ENCODE assay signal across 18 cellular contexts in genomic region chr1:201758508-201759050, GRCh38.
A peak's percentile ranks its signal among the peaks of the same experiment; 100 is the strongest.
DNase-seq lines count a peak whose midpoint lies in the region; ATAC-seq and TF ChIP-seq lines count a peak whose summit lies in the region.
"Had no signal": no experiment of that assay in that cellular context is flagged by ENCODE, and none has a peak within 500 bp of the region (broad histone marks: within the 10 kb centered on the region; RNA-seq: fewer than 3 reads in every experiment).

No MANE protein-coding gene starts in this region.

- DNase-seq in NCI-H2196 (lab: John Stamatoyannopoulos, UW; ENCODE audit: unreplicated experiment) (peak; percentile 12), NCI-H2196 treated with DMSO at 0.1 percent for 48 hours (lab: John Stamatoyannopoulos, UW; ENCODE audit: unreplicated experiment) (no peak), NCI-H187 treated with DMSO at 0.1 percent for 48 hours (lab: John Stamatoyannopoulos, UW) (peak; percentile 68), RPMI8226 (peak; percentile 72), PC-9 (no peak)
- no peak for DNase-seq in stimulated activated naive B cell treated with anti-CD40 and anti-IgM and Interleukin-4, amounts not matched to agents 10 μg/mL and 1 μg/mL and 100 μg/mL, for 72 hours
- DNase-seq in CD8-positive, alpha-beta T cell, result no peak
- DNase-seq: activated CD4-positive, alpha-beta T cell treated with anti-CD3 and anti-CD28 coated beads for 48 hours; activated naive CD4-positive, alpha-beta T cell treated with anti-CD3 and anti-CD28 coated beads, Interleukin-2, amount 50 U/mL, for 16 hours; CD8-positive, alpha-beta memory T cell; effector CD4-positive, alpha-beta T cell; right cardiac atrium; SIG-M5; T-helper 9 cell; tibial artery had no signal

- no peak overlapping the region for H3K4me3 ChIP-seq in PC-9
- H3K4me3 ChIP-seq in CD8-positive, alpha-beta T cell (ENCODE audit: low read depth, low read length), result no peak overlapping the region
- H3K4me3 ChIP-seq: GM23338, tibial artery had no signal

- no peak overlapping the region for H3K4me2 ChIP-seq in PC-9
- H3K4me2 ChIP-seq: GM23338 had no signal

- no peak overlapping the region for H3K27ac Mint-ChIP-seq in stimulated activated naive B cell treated with anti-CD40 and anti-IgM and Interleukin-4, amounts not matched to agents 10 μg/mL and 1 μg/mL and 100 μg/mL, for 72 hours
- H3K27ac Mint-ChIP-seq in CD8-positive, alpha-beta T cell, result no peak overlapping the region
- H3K27ac Mint-ChIP-seq: CD8-positive, alpha-beta memory T cell; GM23338 had no signal

- H3K4me1 ChIP-seq in PC-9 (replicated peaks; ENCODE audit: insufficient read depth), result peaks cover 16% of the 10 kb centered on the region
- H3K4me1 ChIP-seq in CD8-positive, alpha-beta T cell (ENCODE audit: insufficient read depth, low read length), result no peaks in the 10 kb centered on the region

- H3K79me2 ChIP-seq in PC-9 (ENCODE audit: low read depth), result 0 out of 2 replicates have a peak, but pooled peaks cover 3% of the 10 kb centered on the region

- peaks cover 10% of the 10 kb centered on the region; the same call in 1 of the 2 replicates for H3F3A ChIP-seq in PC-9 (ENCODE audit: insufficient read depth, low read depth)

- H3K27me3 ChIP-seq in PC-9 (ENCODE audit: insufficient read depth, low read depth), result no peaks in the 10 kb centered on the region
- no peaks in the 10 kb centered on the region for H3K27me3 ChIP-seq in CD8-positive, alpha-beta T cell (ENCODE audit: insufficient read depth, low read length)
- H3K27me3 ChIP-seq: neutrophil, tibial artery had no signal

- H3K4me1 Mint-ChIP-seq in stimulated activated naive B cell treated with anti-CD40 and anti-IgM and Interleukin-4, amounts not matched to agents 10 μg/mL and 1 μg/mL and 100 μg/mL, for 72 hours, result peaks cover 22 to 33% of the 10 kb centered on the region in 2 donors
- peaks cover 6% of the 10 kb centered on the region for H3K4me1 Mint-ChIP-seq in CD8-positive, alpha-beta T cell (ENCODE audit: low read depth)
- H3K4me1 Mint-ChIP-seq: CD8-positive, alpha-beta memory T cell had no signal

- no peak for TF ChIP-seq CTCF in PC-9 (conservative IDR thresholded peaks at IDR 0.05)
- TF ChIP-seq CTCF in CD8-positive, alpha-beta T cell (IDR thresholded peaks at IDR 0.05), result no peak

- H3K9me2 ChIP-seq in PC-9 (ENCODE audit: insufficient read depth), result no peaks in the 10 kb centered on the region

- intact Hi-C loops in PC-9 (cut with micrococcal nuclease; ENCODE audit: unreplicated experiment), result no loop called here
- intact Hi-C loops in CD8-positive, alpha-beta T cell (cut with DNase I, micrococcal nuclease), result no loop called here

- H3K9me3 Mint-ChIP-seq in stimulated activated naive B cell treated with anti-CD40 and anti-IgM and Interleukin-4, amounts not matched to agents 10 μg/mL and 1 μg/mL and 100 μg/mL, for 72 hours, result no peaks in the 10 kb centered on the region
- no peaks in the 10 kb centered on the region for H3K9me3 Mint-ChIP-seq in CD8-positive, alpha-beta T cell
- H3K9me3 Mint-ChIP-seq: CD8-positive, alpha-beta memory T cell; GM23338 had no signal

- H3K27ac ChIP-seq in PC-9, result no peak overlapping the region
- no peak overlapping the region for H3K27ac ChIP-seq in CD8-positive, alpha-beta T cell (ENCODE audit: low read depth, low read length)
- H3K27ac ChIP-seq: neutrophil had no signal

- POLR2A ChIA-PET in PC-9 (lab: Charles Lee; ENCODE audit: unreplicated experiment), result interaction anchor here (0.9 kb wide), 1 partner anchor 191 kb away, joined by 9 read pairs; no protein-coding TSS in a partner anchor
- POLR2A ChIA-PET in CD8-positive, alpha-beta T cell (lab: Charles Lee), result no interaction called here

- H3K27me3 Mint-ChIP-seq in stimulated activated naive B cell treated with anti-CD40 and anti-IgM and Interleukin-4, amounts not matched to agents 10 μg/mL and 1 μg/mL and 100 μg/mL, for 72 hours, result no peaks in the 10 kb centered on the region
- H3K27me3 Mint-ChIP-seq in CD8-positive, alpha-beta T cell (ENCODE audit: low read depth), result peaks cover 19% of the 10 kb centered on the region

- no peaks in the 10 kb centered on the region for H3K36me3 Mint-ChIP-seq in stimulated activated naive B cell treated with anti-CD40 and anti-IgM and Interleukin-4, amounts not matched to agents 10 μg/mL and 1 μg/mL and 100 μg/mL, for 72 hours
- H3K36me3 Mint-ChIP-seq in CD8-positive, alpha-beta T cell, result no peaks in the 10 kb centered on the region

- H2AFZ ChIP-seq in PC-9, result no peak overlapping the region
- H2AFZ ChIP-seq: GM23338 had no signal

- H3K36me3 ChIP-seq in PC-9 (ENCODE audit: low read depth), result no peaks in the 10 kb centered on the region
- H3K36me3 ChIP-seq in CD8-positive, alpha-beta T cell (ENCODE audit: insufficient read depth, low read length), result no peaks in the 10 kb centered on the region
- H3K36me3 ChIP-seq: neutrophil, tibial artery had no signal

- H3K4me3 Mint-ChIP-seq in stimulated activated naive B cell treated with anti-CD40 and anti-IgM and Interleukin-4, amounts not matched to agents 10 μg/mL and 1 μg/mL and 100 μg/mL, for 72 hours, result peak overlapping the region in 1 of 2 donors; percentile 25
- no peak overlapping the region for H3K4me3 Mint-ChIP-seq in CD8-positive, alpha-beta T cell
- H3K4me3 Mint-ChIP-seq: CD8-positive, alpha-beta memory T cell; GM23338 had no signal

- no peaks in the 10 kb centered on the region for H4K20me1 ChIP-seq in PC-9 (ENCODE audit: insufficient read depth)

- CTCF ChIA-PET in PC-9 (lab: Charles Lee), result no interaction called here
- CTCF ChIA-PET in CD8-positive, alpha-beta T cell (lab: Charles Lee), result interaction anchor here (0.6 to 0.7 kb wide), 2 partner anchors 13 to 37 kb away, joined by 3 to 5 read pairs; no protein-coding TSS in a partner anchor

- ATAC-seq in stimulated activated naive B cell treated with anti-CD40 and anti-IgM and Interleukin-4, amounts not matched to agents 10 μg/mL and 1 μg/mL and 100 μg/mL, for 72 hours (replicated peaks), result peak; percentile 79 to 84
- ATAC-seq in HG03457 (IDR thresholded peaks at IDR 0.05; ENCODE audit: unreplicated experiment), result no peak
- no peak for ATAC-seq in CD8-positive, alpha-beta T cell
- ATAC-seq: GM23338, right cardiac atrium had no signal

- no TSS peak for BruUV-seq in PC-9 (replicated peaks; lab: Mats Ljungman, UMichigan)

- H3K9me3 ChIP-seq in PC-9 (ENCODE audit: insufficient read depth, low read depth), result no peaks in the 10 kb centered on the region
- H3K9me3 ChIP-seq in CD8-positive, alpha-beta T cell (ENCODE audit: low read length), result no peaks in the 10 kb centered on the region
- H3K9me3 ChIP-seq: neutrophil, tibial artery had no signal

Comparison
In these comparisons a context has a peak if more than half of its experiments do, and no peak if none do; other contexts are left out.
1. DNase-seq: peak in NCI-H2196 (single experiment), NCI-H187 treated with DMSO at 0.1 percent for 48 hours (single experiment) and RPMI8226 (single experiment); none in NCI-H2196 treated with DMSO at 0.1 percent for 48 hours (single experiment), stimulated activated naive B cell treated with anti-CD40 and anti-IgM and Interleukin-4, amounts not matched to agents 10 μg/mL and 1 μg/mL and 100 μg/mL, for 72 hours (single experiment), PC-9 (0 of 2) and CD8-positive, alpha-beta T cell (0 of 7).
2. ATAC-seq: peak in stimulated activated naive B cell treated with anti-CD40 and anti-IgM and Interleukin-4, amounts not matched to agents 10 μg/mL and 1 μg/mL and 100 μg/mL, for 72 hours (2 of 2); none in HG03457 (single experiment) and CD8-positive, alpha-beta T cell (single experiment).